In genomic region chr4:82782626-82783025, GRCh38 we compare ENCODE assay signal across 1 cellular context.
TF ChIP-seq lines count a peak whose summit lies in the region.

No MANE protein-coding gene starts in this region.

TF ChIP-seq in GM23338, 12 proteins besides CTCF, POLR2A, EP300 and RAD21 (continued from another document):
- TF ChIP-seq, protein P1, sequence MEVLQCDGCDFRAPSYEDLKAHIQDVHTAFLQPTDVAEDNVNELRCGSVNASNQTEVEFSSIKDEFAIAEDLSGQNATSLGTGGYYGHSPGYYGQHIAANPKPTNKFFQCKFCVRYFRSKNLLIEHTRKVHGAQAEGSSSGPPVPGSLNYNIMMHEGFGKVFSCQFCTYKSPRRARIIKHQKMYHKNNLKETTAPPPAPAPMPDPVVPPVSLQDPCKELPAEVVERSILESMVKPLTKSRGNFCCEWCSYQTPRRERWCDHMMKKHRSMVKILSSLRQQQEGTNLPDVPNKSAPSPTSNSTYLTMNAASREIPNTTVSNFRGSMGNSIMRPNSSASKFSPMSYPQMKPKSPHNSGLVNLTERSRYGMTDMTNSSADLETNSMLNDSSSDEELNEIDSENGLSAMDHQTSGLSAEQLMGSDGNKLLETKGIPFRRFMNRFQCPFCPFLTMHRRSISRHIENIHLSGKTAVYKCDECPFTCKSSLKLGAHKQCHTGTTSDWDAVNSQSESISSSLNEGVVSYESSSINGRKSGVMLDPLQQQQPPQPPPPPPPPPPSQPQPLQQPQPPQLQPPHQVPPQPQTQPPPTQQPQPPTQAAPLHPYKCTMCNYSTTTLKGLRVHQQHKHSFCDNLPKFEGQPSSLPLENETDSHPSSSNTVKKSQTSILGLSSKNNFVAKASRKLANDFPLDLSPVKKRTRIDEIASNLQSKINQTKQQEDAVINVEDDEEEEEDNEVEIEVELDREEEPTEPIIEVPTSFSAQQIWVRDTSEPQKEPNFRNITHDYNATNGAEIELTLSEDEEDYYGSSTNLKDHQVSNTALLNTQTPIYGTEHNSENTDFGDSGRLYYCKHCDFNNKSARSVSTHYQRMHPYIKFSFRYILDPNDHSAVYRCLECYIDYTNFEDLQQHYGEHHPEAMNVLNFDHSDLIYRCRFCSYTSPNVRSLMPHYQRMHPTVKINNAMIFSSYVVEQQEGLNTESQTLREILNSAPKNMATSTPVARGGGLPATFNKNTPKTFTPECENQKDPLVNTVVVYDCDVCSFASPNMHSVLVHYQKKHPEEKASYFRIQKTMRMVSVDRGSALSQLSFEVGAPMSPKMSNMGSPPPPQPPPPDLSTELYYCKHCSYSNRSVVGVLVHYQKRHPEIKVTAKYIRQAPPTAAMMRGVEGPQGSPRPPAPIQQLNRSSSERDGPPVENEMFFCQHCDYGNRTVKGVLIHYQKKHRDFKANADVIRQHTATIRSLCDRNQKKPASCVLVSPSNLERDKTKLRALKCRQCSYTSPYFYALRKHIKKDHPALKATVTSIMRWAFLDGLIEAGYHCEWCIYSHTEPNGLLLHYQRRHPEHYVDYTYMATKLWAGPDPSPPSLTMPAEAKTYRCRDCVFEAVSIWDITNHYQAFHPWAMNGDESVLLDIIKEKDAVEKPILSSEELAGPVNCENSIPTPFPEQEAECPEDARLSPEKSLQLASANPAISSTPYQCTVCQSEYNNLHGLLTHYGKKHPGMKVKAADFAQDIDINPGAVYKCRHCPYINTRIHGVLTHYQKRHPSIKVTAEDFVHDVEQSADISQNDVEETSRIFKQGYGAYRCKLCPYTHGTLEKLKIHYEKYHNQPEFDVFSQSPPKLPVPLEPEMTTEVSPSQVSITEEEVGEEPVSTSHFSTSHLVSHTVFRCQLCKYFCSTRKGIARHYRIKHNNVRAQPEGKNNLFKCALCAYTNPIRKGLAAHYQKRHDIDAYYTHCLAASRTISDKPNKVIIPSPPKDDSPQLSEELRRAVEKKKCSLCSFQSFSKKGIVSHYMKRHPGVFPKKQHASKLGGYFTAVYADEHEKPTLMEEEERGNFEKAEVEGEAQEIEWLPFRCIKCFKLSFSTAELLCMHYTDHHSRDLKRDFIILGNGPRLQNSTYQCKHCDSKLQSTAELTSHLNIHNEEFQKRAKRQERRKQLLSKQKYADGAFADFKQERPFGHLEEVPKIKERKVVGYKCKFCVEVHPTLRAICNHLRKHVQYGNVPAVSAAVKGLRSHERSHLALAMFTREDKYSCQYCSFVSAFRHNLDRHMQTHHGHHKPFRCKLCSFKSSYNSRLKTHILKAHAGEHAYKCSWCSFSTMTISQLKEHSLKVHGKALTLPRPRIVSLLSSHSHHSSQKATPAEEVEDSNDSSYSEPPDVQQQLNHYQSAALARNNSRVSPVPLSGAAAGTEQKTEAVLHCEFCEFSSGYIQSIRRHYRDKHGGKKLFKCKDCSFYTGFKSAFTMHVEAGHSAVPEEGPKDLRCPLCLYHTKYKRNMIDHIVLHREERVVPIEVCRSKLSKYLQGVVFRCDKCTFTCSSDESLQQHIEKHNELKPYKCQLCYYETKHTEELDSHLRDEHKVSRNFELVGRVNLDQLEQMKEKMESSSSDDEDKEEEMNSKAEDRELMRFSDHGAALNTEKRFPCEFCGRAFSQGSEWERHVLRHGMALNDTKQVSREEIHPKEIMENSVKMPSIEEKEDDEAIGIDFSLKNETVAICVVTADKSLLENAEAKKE (CRISPR knock-in tag; IDR thresholded peaks at IDR 0.05) = no peak
